ENCODE assay signal across 15 cellular contexts in genomic region chr13:36377822-36378480, GRCh38. TPM values are rescaled to one million over a fixed set of nuclear protein-coding genes. Genes with fewer than 3 reads are reported as not detected.
"Had no signal": no experiment of that assay in that cellular context is flagged by ENCODE, and none has a peak within 500 bp of the region (broad histone marks: within the 10 kb centered on the region; RNA-seq: fewer than 3 reads in every experiment).

No MANE protein-coding gene starts in this region.

- H3K4me3 ChIP-seq: lung, ovary, transverse colon had no signal

- H3K36me3 ChIP-seq: ovary, transverse colon had no signal

- H3K4me1 Mint-ChIP-seq: immature natural killer cell; neural crest cell; stimulated activated naive B cell treated with anti-CD40 and anti-IgM and Interleukin-4, amounts not matched to agents 10 μg/mL and 1 μg/mL and 100 μg/mL, for 72 hours had no signal

- H3K9me3 ChIP-seq: ovary, transverse colon had no signal

- DNase-seq: activated CD4-positive, alpha-beta T cell treated with anti-CD3 and anti-CD28 coated beads, Interleukin-2, amount 50 U/mL, for 1 hour; activated CD8-positive, alpha-beta memory T cell treated with anti-CD3 and anti-CD28 coated beads for 24 hours; activated gamma-delta T cell treated with Interleukin-2 at 50 U/mL for 16 hours; anterior cingulate cortex; foreskin melanocyte; immature natural killer cell; ovary; stimulated activated CD4-positive, alpha-beta T cell treated with anti-CD3 and anti-CD28 coated beads, Interleukin-4, amount 100 ng/mL, for 1 hour; stimulated activated naive B cell treated with anti-CD40 and anti-IgM and Interleukin-4, amounts not matched to agents 10 μg/mL and 1 μg/mL and 100 μg/mL, for 72 hours; T-helper 9 cell; transverse colon had no signal

- H3K4me1 ChIP-seq: transverse colon had no signal

- ATAC-seq: activated CD4-positive, CD25-positive, alpha-beta regulatory T cell treated with anti-CD3 and anti-CD28 coated beads, Interleukin-2, amount 50 U/mL, for 24 hours; stimulated activated naive B cell treated with anti-CD40 and anti-IgM and Interleukin-4, amounts not matched to agents 10 μg/mL and 1 μg/mL and 100 μg/mL, for 72 hours had no signal

- H3K36me3 Mint-ChIP-seq: activated naive CD8-positive, alpha-beta T cell; immature natural killer cell; stimulated activated naive B cell treated with anti-CD40 and anti-IgM and Interleukin-4, amounts not matched to agents 10 μg/mL and 1 μg/mL and 100 μg/mL, for 72 hours had no signal

- H3K27ac Mint-ChIP-seq: activated naive CD8-positive, alpha-beta T cell; immature natural killer cell; stimulated activated naive B cell treated with anti-CD40 and anti-IgM and Interleukin-4, amounts not matched to agents 10 μg/mL and 1 μg/mL and 100 μg/mL, for 72 hours had no signal

- H3K27ac ChIP-seq: ovary, transverse colon had no signal

- H3K27me3 ChIP-seq: ovary, transverse colon had no signal

- H3K27me3 Mint-ChIP-seq: stimulated activated naive B cell treated with anti-CD40 and anti-IgM and Interleukin-4, amounts not matched to agents 10 μg/mL and 1 μg/mL and 100 μg/mL, for 72 hours had no signal

- H3K9me3 Mint-ChIP-seq: immature natural killer cell; neural crest cell; stimulated activated naive B cell treated with anti-CD40 and anti-IgM and Interleukin-4, amounts not matched to agents 10 μg/mL and 1 μg/mL and 100 μg/mL, for 72 hours had no signal

- H3K4me3 Mint-ChIP-seq: activated naive CD8-positive, alpha-beta T cell; immature natural killer cell; neural crest cell; stimulated activated naive B cell treated with anti-CD40 and anti-IgM and Interleukin-4, amounts not matched to agents 10 μg/mL and 1 μg/mL and 100 μg/mL, for 72 hours had no signal

RNA-seq across cellular contexts. Expression of gene CCNA1, which starts 54.3 kb away (rescaled TPM):
- total RNA-seq: transverse colon had no signal
- polyA plus RNA-seq: immature natural killer cell had no signal
